ENCODE assay signal across 21 cellular contexts in genomic region chr6:44739163-44739562, GRCh38.
DNase-seq lines count a peak whose midpoint lies in the region; ATAC-seq, FAIRE-seq and TF ChIP-seq lines count a peak whose summit lies in the region.
"Had no signal": no experiment of that assay in that cellular context is flagged by ENCODE, and none has a peak within 500 bp of the region (broad histone marks: within the 10 kb centered on the region; RNA-seq: fewer than 3 reads in every experiment).

No MANE protein-coding gene starts in this region.

- no peak overlapping the region for H3K4me3 Mint-ChIP-seq in activated T-cell treated with anti-CD3 and anti-CD28 coated beads, Interleukin-2, amount 50 U/mL, for 24 hours
- H3K4me3 Mint-ChIP-seq: activated CD4-positive, alpha-beta T cell treated with anti-CD3 and anti-CD28 coated beads, Interleukin-2, amount 10 ng/mL, durations not matched to agents 24 days and 14 days; activated naive CD8-positive, alpha-beta T cell; activated T-helper 17 cell treated with anti-CD3 and anti-CD28 coated beads, Interleukin-2, amount 50 U/mL, for 72 hours; CD4-positive, CD25-positive, alpha-beta regulatory T cell; effector memory CD8-positive, alpha-beta T cell; T-helper 1 cell treated with Interleukin-12 subunit alpha and Interleukin-12 subunit beta and Interleukin-4 antibody, amounts not matched to agents 30 μg/mL and 1 μg/mL, for 36 hours had no signal

- no peak for FAIRE-seq in GM12878 (lab: Jason Lieb, UNC)

- SMC1A ChIA-PET in GM12878 (lab: Charles Lee; ENCODE audit: uncharacterized antibody, unreplicated experiment) = interaction anchor here (1.0 to 1.1 kb wide), 2 partner anchors 32 to 194 kb away, joined by 3 to 4 read pairs; no protein-coding TSS in a partner anchor

- in situ Hi-C loops in GM12878 (cut with MboI) = no loop called here

- H3K27me3 Mint-ChIP-seq in activated T-cell treated with anti-CD3 and anti-CD28 coated beads, Interleukin-2, amount 50 U/mL, for 24 hours = no peaks in the 10 kb centered on the region
- H3K27me3 Mint-ChIP-seq: activated CD4-positive, alpha-beta T cell treated with anti-CD3 and anti-CD28 coated beads, Interleukin-2, amount 10 ng/mL, durations not matched to agents 24 days and 14 days; activated naive CD8-positive, alpha-beta T cell; activated T-helper 17 cell treated with anti-CD3 and anti-CD28 coated beads, Interleukin-2, amount 50 U/mL, for 72 hours had no signal

- TF ChIP-seq CTCF in GM12878 (IDR thresholded peaks at IDR 0.05 in 2 of 3, conservative IDR thresholded peaks at IDR 0.05 in 1 of 3; ENCODE audit: control insufficient read depth in 2 of 3, extremely low read depth in 1 of 3, insufficient read depth in 1 of 3, low read depth in 3 of 3, low read length in 3 of 3) = no peak
- TF ChIP-seq CTCF in smooth muscle cell (IDR thresholded peaks at IDR 0.05; ENCODE audit: borderline replicate concordance, insufficient read depth, poor library complexity, severe bottlenecking) = no peak

- peaks cover 41% of the 10 kb centered on the region for H3K4me1 ChIP-seq in GM12878 (ENCODE audit: control insufficient read depth, insufficient read depth, low read length)
- H3K4me1 ChIP-seq in smooth muscle cell (ENCODE audit: low read depth) = peaks cover 10% of the 10 kb centered on the region
- H3K4me1 ChIP-seq: tibial artery had no signal

- no peaks in the 10 kb centered on the region for H3K79me2 ChIP-seq in GM12878 (ENCODE audit: control insufficient read depth, insufficient read depth, low read length)
- no peaks in the 10 kb centered on the region for H3K79me2 ChIP-seq in smooth muscle cell (ENCODE audit: low read depth)

- H3K4me3 ChIP-seq in GM12878 (no peak overlapping the region), smooth muscle cell (no peak overlapping the region)
- H3K4me3 ChIP-seq: esophagus muscularis mucosa, tibial artery had no signal

- RAD21 ChIA-PET in GM12878 (lab: Charles Lee; ENCODE audit: unreplicated experiment) = interaction anchor here (1.1 to 1.5 kb wide), 2 partner anchors 127 to 129 kb away, joined by 3 read pairs; no protein-coding TSS in a partner anchor

- peak overlapping the region; percentile 67; the same call in 1 of the 2 replicates for H3K27ac ChIP-seq in GM12878 (ENCODE audit: control insufficient read depth, insufficient read depth)
- peak overlapping the region; percentile 82 for H3K27ac ChIP-seq in smooth muscle cell (ENCODE audit: low read depth)
- H3K27ac ChIP-seq: esophagus muscularis mucosa, tibial artery had no signal

- H3K27me3 ChIP-seq in GM12878 (replicated peaks in 1 of 2; ENCODE audit: control insufficient read depth in 2 of 2, insufficient read depth in 2 of 2, low read length in 1 of 2) (no peaks in the 10 kb centered on the region), smooth muscle cell (ENCODE audit: low read depth) (no peaks in the 10 kb centered on the region)
- H3K27me3 ChIP-seq: esophagus muscularis mucosa, tibial artery had no signal

- H3K9me3 Mint-ChIP-seq in activated T-cell treated with anti-CD3 and anti-CD28 coated beads, Interleukin-2, amount 50 U/mL, for 24 hours = no peaks in the 10 kb centered on the region
- H3K9me3 Mint-ChIP-seq: activated CD4-positive, alpha-beta T cell treated with anti-CD3 and anti-CD28 coated beads, Interleukin-2, amount 10 ng/mL, durations not matched to agents 24 days and 14 days; activated T-helper 17 cell treated with anti-CD3 and anti-CD28 coated beads, Interleukin-2, amount 50 U/mL, for 72 hours; effector memory CD8-positive, alpha-beta T cell had no signal

- H3F3A ChIP-seq in smooth muscle cell (ENCODE audit: low read depth) = peaks cover 11% of the 10 kb centered on the region

- H3K36me3 Mint-ChIP-seq in activated T-cell treated with anti-CD3 and anti-CD28 coated beads, Interleukin-2, amount 50 U/mL, for 24 hours (ENCODE audit: low read depth) = no peaks in the 10 kb centered on the region
- H3K36me3 Mint-ChIP-seq: activated naive CD8-positive, alpha-beta T cell; brain; CD4-positive, CD25-positive, alpha-beta regulatory T cell had no signal

- H3K9ac ChIP-seq in GM12878 (ENCODE audit: control insufficient read depth, insufficient read depth, low read length) (no peak overlapping the region), smooth muscle cell (ENCODE audit: low read depth) (peak overlapping the region; percentile 20)

- H3K4me1 Mint-ChIP-seq in activated T-cell treated with anti-CD3 and anti-CD28 coated beads, Interleukin-2, amount 50 U/mL, for 24 hours (ENCODE audit: low read depth) = peaks cover 20% of the 10 kb centered on the region
- H3K4me1 Mint-ChIP-seq: CD4-positive, CD25-positive, alpha-beta regulatory T cell had no signal

- CTCF ChIA-PET in GM12878 (lab: Yijun Ruan, JAX) = no interaction called here

- TF ChIP-seq EP300 in GM12878 (IDR thresholded peaks at IDR 0.05; ENCODE audit: borderline replicate concordance in 1 of 2, control insufficient read depth in 1 of 2, low read depth in 2 of 2, low read length in 2 of 2) = no peak

- no peak overlapping the region for H3K27ac Mint-ChIP-seq in activated T-cell treated with anti-CD3 and anti-CD28 coated beads, Interleukin-2, amount 50 U/mL, for 24 hours
- H3K27ac Mint-ChIP-seq: activated naive CD8-positive, alpha-beta T cell; CD4-positive, CD25-positive, alpha-beta regulatory T cell; effector memory CD8-positive, alpha-beta T cell; T-helper 1 cell treated with Interleukin-12 subunit alpha and Interleukin-12 subunit beta and Interleukin-4 antibody, amounts not matched to agents 30 μg/mL and 1 μg/mL, for 36 hours had no signal

- TF ChIP-seq RAD21 in GM12878 (IDR thresholded peaks at IDR 0.05; ENCODE audit: insufficient read depth, low read depth, low read length) = no peak

- H3K4me2 ChIP-seq in GM12878 (ENCODE audit: control insufficient read depth, insufficient read depth) (no peak overlapping the region), smooth muscle cell (peak overlapping the region; percentile 4)

- POLR2A ChIA-PET in GM12878 (lab: Charles Lee) = no interaction called here

- no peak for TF ChIP-seq POLR2A in GM12878 (IDR thresholded peaks at IDR 0.05; ENCODE audit: low read depth, low read length)

- no peaks in the 10 kb centered on the region for H4K20me1 ChIP-seq in GM12878 (ENCODE audit: control insufficient read depth, insufficient read depth)
- H4K20me1 ChIP-seq in smooth muscle cell (ENCODE audit: low read depth) = no peaks in the 10 kb centered on the region

- H2AFZ ChIP-seq in GM12878 (ENCODE audit: control insufficient read depth, low read depth, low read length) (no peak overlapping the region), smooth muscle cell (ENCODE audit: low read depth) (peak overlapping the region; percentile 39)

- DNase-seq in NCI-H226 (peak; percentile 93), GM12878 (ENCODE audit: low read depth, low spot score) (no peak), lung microvascular endothelial cell (ENCODE audit: low read depth in 2 of 2) (peak; percentile 13 to 62), smooth muscle cell (lab: John Stamatoyannopoulos, UW; ENCODE audit: unreplicated experiment) (no peak), cardiac septum (ENCODE audit: low spot score) (no peak), medulla oblongata (ENCODE audit: extremely low spot score) (no peak)
- DNase-seq in activated CD4-positive, alpha-beta T cell treated with anti-CD3 and anti-CD28 coated beads, Interleukin-2, amount 50 U/mL, for 1 hour = no peak
- DNase-seq in activated T-cell treated with anti-CD3 and anti-CD28 coated beads, Interleukin-2, amount 50 U/mL, for 24 hours = no peak
- DNase-seq: CD4-positive, CD25-positive, alpha-beta regulatory T cell; effector memory CD8-positive, alpha-beta T cell; GF-D8; NCI-H2081 treated with DMSO at 0.1 percent for 48 hours; stimulated activated CD4-positive, alpha-beta T cell treated with anti-CD3 and anti-CD28 coated beads, Interleukin-2, amount 100 ng/mL, for 48 hours; stimulated activated naive CD4-positive, alpha-beta T cell treated with Interleukin-2 at 50 U/mL for 16 hours; tibial artery had no signal

- ATAC-seq in GM12878 = no peak
- ATAC-seq: activated T-helper 17 cell treated with anti-CD3 and anti-CD28 coated beads, Interleukin-2, amount 50 U/mL, for 72 hours; effector memory CD8-positive, alpha-beta T cell had no signal

- intact Hi-C loops in GM12878 (cut with micrococcal nuclease; ENCODE audit: unreplicated experiment) (loop anchor here (2.0 to 5.0 kb wide), 2 partner anchors 40 to 193 kb away; no protein-coding TSS in a partner anchor), cardiac septum (cut with DNase I) (no loop called here)

- no peaks in the 10 kb centered on the region for H3K36me3 ChIP-seq in GM12878 (ENCODE audit: control insufficient read depth in 2 of 2, insufficient read depth in 2 of 2, low read length in 1 of 2)
- no peaks in the 10 kb centered on the region for H3K36me3 ChIP-seq in smooth muscle cell (ENCODE audit: low read depth)
- H3K36me3 ChIP-seq: esophagus muscularis mucosa, tibial artery had no signal

- 92% methylated on average over 14 of the region's 16 CpGs for WGBS in GM12878 (ENCODE audit: insufficient coverage, insufficient replicate concordance, low lambda C conversion rate, missing lambda C conversion rate)
- WGBS in smooth muscle cell (ENCODE audit: low lambda C conversion rate) = 67% methylated on average over 16 of the region's 16 CpGs

- BruUV-seq in GM12878 (replicated peaks; lab: Mats Ljungman, UMichigan) = no TSS peak

- H3K9me3 ChIP-seq in GM12878 (replicated peaks; ENCODE audit: control insufficient read depth, insufficient read depth, low read length) (no peaks in the 10 kb centered on the region; the same call in 2 of the 3 replicates), smooth muscle cell (replicated peaks; ENCODE audit: low read depth) (no peaks in the 10 kb centered on the region)
- H3K9me3 ChIP-seq: esophagus muscularis mucosa, tibial artery had no signal

TF ChIP-seq in GM12878, 131 proteins besides CTCF, POLR2A, EP300 and RAD21 (continues in another document):
- TF ChIP-seq ASH2L (IDR thresholded peaks at IDR 0.05; ENCODE audit: borderline replicate concordance, low read depth) (no peak), CBFB (IDR thresholded peaks at IDR 0.05; ENCODE audit: low read depth) (no peak), SMAD5 (IDR thresholded peaks at IDR 0.05; ENCODE audit: low read depth) (no peak), STAT3 (IDR thresholded peaks at IDR 0.05; ENCODE audit: low read depth, low read length) (no peak)

Comparison
In these comparisons a context has a peak if more than half of its experiments do, and no peak if none do; other contexts are left out.
1. DNase-seq: peak in NCI-H226 (single experiment) and lung microvascular endothelial cell (2 of 2); none in GM12878 (single experiment), smooth muscle cell (single experiment), activated CD4-positive, alpha-beta T cell treated with anti-CD3 and anti-CD28 coated beads, Interleukin-2, amount 50 U/mL, for 1 hour (single experiment), activated T-cell treated with anti-CD3 and anti-CD28 coated beads, Interleukin-2, amount 50 U/mL, for 24 hours (single experiment), cardiac septum (single experiment) and medulla oblongata (single experiment).